In genomic region chr7:157903296-157903695, GRCh38 we compare ENCODE assay signal across 35 cellular contexts.
"Had no signal": no experiment of that assay in that cellular context is flagged by ENCODE, and none has a peak within 500 bp of the region (broad histone marks: within the 10 kb centered on the region; RNA-seq: fewer than 3 reads in every experiment).

No MANE protein-coding gene starts in this region.

- H3K27ac ChIP-seq: KMS-11 had no signal

- H3K9ac ChIP-seq: KMS-11 had no signal

- H3K36me3 ChIP-seq: MG63 had no signal

- H3K9me3 ChIP-seq: MG63 had no signal

- H3K4me2 ChIP-seq: KMS-11 had no signal

- DNase-seq: Karpas-422, Kasumi-1, MG63, MM.1S, MV-4-11, NCI-H1048, NCI-H1092, NCI-H1092 treated with DMSO at 0.1 percent for 48 hours, NCI-H1105, NCI-H1105 treated with DMSO at 0.1 percent for 48 hours, NCI-H1417, NCI-H1417 treated with DMSO at 0.1 percent for 48 hours, NCI-H1436, NCI-H1436 treated with DMSO at 0.1 percent for 48 hours, NCI-H146, NCI-H1694, NCI-H1694 treated with DMSO at 0.1 percent for 48 hours, NCI-H187, NCI-H187 treated with DMSO at 0.1 percent for 48 hours, NCI-H1930, NCI-H2029, NCI-H2029 treated with DMSO at 0.1 percent for 48 hours, NCI-H2081, NCI-H2081 treated with DMSO at 0.1 percent for 48 hours, NCI-H2107, NCI-H2171, NCI-H2171 treated with DMSO at 0.1 percent for 48 hours, NCI-H2227 treated with DMSO at 0.1 percent for 48 hours, NCI-H226, NCI-H345, NCI-H446, NCI-H446 treated with DMSO at 0.1 percent for 48 hours, NCI-H510A, NCI-H510A treated with DMSO at 0.1 percent for 48 hours had no signal

- H3K27me3 ChIP-seq: MG63 had no signal

- H3K4me3 ChIP-seq: MG63 had no signal
